Comparison of ENCODE assay signal across 17 cellular contexts in genomic region chrX:40391662-40392061, GRCh38.
"Had no signal": no experiment of that assay in that cellular context is flagged by ENCODE, and none has a peak within 500 bp of the region (broad histone marks: within the 10 kb centered on the region; RNA-seq: fewer than 3 reads in every experiment).

No MANE protein-coding gene starts in this region.

- H3K36me3 ChIP-seq: esophagus squamous epithelium, ovary, tibial artery had no signal

- H3K4me1 Mint-ChIP-seq: activated naive CD8-positive, alpha-beta T cell treated with anti-CD3 and anti-CD28 coated beads for 36 hours had no signal

- H3K27me3 ChIP-seq: body of pancreas, esophagus squamous epithelium, ovary, tibial artery had no signal

- FAIRE-seq: urothelium cell line had no signal

- H3K4me3 Mint-ChIP-seq: activated naive CD8-positive, alpha-beta T cell treated with anti-CD3 and anti-CD28 coated beads for 36 hours; effector memory CD8-positive, alpha-beta T cell; naive B cell had no signal

- H3K36me3 Mint-ChIP-seq: activated naive CD8-positive, alpha-beta T cell treated with anti-CD3 and anti-CD28 coated beads for 36 hours; naive B cell had no signal

- H3K9me3 Mint-ChIP-seq: activated naive CD8-positive, alpha-beta T cell treated with anti-CD3 and anti-CD28 coated beads for 36 hours; effector memory CD8-positive, alpha-beta T cell had no signal

- H3K9me3 ChIP-seq: body of pancreas, mucosa of descending colon, ovary, psoas muscle had no signal

- H3K4me3 ChIP-seq: body of pancreas, esophagus squamous epithelium, mucosa of descending colon, ovary, psoas muscle, skin epidermis, tibial artery had no signal

- H3K27ac Mint-ChIP-seq: activated naive CD8-positive, alpha-beta T cell treated with anti-CD3 and anti-CD28 coated beads for 36 hours; effector memory CD8-positive, alpha-beta T cell; naive B cell had no signal

- H3K27ac ChIP-seq: body of pancreas, esophagus squamous epithelium, ovary, psoas muscle, skin epidermis, tibial artery had no signal

- DNase-seq: activated CD4-positive, alpha-beta T cell treated with anti-CD3 and anti-CD28 coated beads, Interleukin-2, amount 50 U/mL, for 48 hours; activated gamma-delta T cell treated with Interleukin-2 at 50 U/mL for 16 hours; activated naive CD8-positive, alpha-beta T cell treated with anti-CD3 and anti-CD28 coated beads for 36 hours; body of pancreas; effector memory CD8-positive, alpha-beta T cell; esophagus squamous epithelium; left cardiac atrium; mesenchymal stem cell; mucosa of descending colon; naive B cell; ovary; psoas muscle; right cardiac atrium; stimulated activated naive CD8-positive, alpha-beta T cell treated with anti-CD3 and anti-CD28 coated beads, Interleukin-15, Interleukin-2, amounts not matched to agents 100 U/mL and 50 U/mL, for 24 hours; tibial artery had no signal

- H3K4me1 ChIP-seq: body of pancreas, esophagus squamous epithelium, psoas muscle, tibial artery had no signal

- H3K27me3 Mint-ChIP-seq: activated naive CD8-positive, alpha-beta T cell treated with anti-CD3 and anti-CD28 coated beads for 36 hours; effector memory CD8-positive, alpha-beta T cell; naive B cell had no signal
